In the genomic region with DNA sequence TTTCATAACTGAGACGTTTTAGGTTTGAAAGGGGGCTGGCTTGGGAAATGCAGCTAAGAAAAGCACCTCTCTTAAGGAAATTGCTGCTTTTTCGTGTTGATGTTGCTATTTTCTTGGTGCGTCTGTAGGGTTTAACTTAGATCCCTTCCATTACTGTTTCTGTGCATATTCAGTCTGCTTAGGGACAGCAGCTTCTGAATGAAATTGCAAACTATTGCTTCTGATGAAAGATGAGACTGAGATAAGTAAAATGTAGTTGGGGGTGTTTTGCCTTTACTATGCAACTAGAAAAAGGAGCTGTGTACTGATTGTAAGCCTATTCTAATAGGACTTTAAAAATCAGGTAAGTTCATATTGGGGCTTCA, we compare ENCODE assay signal across 8 cellular contexts. TPM values are rescaled to one million over a fixed set of nuclear protein-coding genes. Genes with fewer than 3 reads are reported as not detected.
DNase-seq lines count a peak whose midpoint lies in the region; ATAC-seq, FAIRE-seq and TF ChIP-seq lines count a peak whose summit lies in the region.

No MANE protein-coding gene starts in this region.

- CTCF ChIA-PET in activated naive CD4-positive, alpha-beta T cell treated with anti-CD3 and anti-CD28 coated beads, Interleukin-2, amount 10 ng/mL, durations not matched to agents 7 days and 5 days (lab: Charles Lee), result no interaction called here

- H3K9me3 ChIP-seq in small intestine (ENCODE audit: control insufficient read depth, low read depth), result no peaks in the 10 kb centered on the region

- no peaks in the 10 kb centered on the region for H3K36me3 Mint-ChIP-seq in activated naive CD4-positive, alpha-beta T cell treated with anti-CD3 and anti-CD28 coated beads, Interleukin-2, amount 10 ng/mL, durations not matched to agents 7 days and 5 days

- TF ChIP-seq CTCF in fibroblast of pulmonary artery (IDR thresholded peaks at IDR 0.05; ENCODE audit: low read length, missing control alignments), result no peak

- H3K4me1 Mint-ChIP-seq in activated naive CD4-positive, alpha-beta T cell treated with anti-CD3 and anti-CD28 coated beads, Interleukin-2, amount 10 ng/mL, durations not matched to agents 7 days and 5 days, result peaks cover 2% of the 10 kb centered on the region

- H3K4me3 ChIP-seq in fibroblast of pulmonary artery (replicated peaks; ENCODE audit: low read depth, low read length) (peak overlapping the region; percentile 42), skeletal muscle cell (ENCODE audit: low read depth, low read length) (peak overlapping the region; percentile 32), small intestine (ENCODE audit: low read depth in 1 of 2, low read length in 2 of 2) (peak overlapping the region in 1 of 2 donors; percentile 11)

- H3K27me3 ChIP-seq in small intestine (ENCODE audit: control insufficient read depth in 2 of 2, insufficient read depth in 2 of 2, low read length in 2 of 2), result no peaks in the 10 kb centered on the region

- WGBS in small intestine, 3 donors, result 36 to 45% (median 39%) methylated on average over 3 of the region's 3 CpGs

- H3K27ac Mint-ChIP-seq in activated naive CD4-positive, alpha-beta T cell treated with anti-CD3 and anti-CD28 coated beads, Interleukin-2, amount 10 ng/mL, durations not matched to agents 7 days and 5 days, result no peak overlapping the region

- no peaks in the 10 kb centered on the region for H3K36me3 ChIP-seq in small intestine (ENCODE audit: control insufficient read depth in 2 of 2, insufficient read depth in 2 of 2, low read length in 2 of 2)

- H3K27ac ChIP-seq in small intestine (ENCODE audit: low read depth in 1 of 2, low read length in 1 of 2), result peak overlapping the region in 1 of 2 donors; percentile 53

- no peaks in the 10 kb centered on the region for H3K9me3 Mint-ChIP-seq in activated naive CD4-positive, alpha-beta T cell treated with anti-CD3 and anti-CD28 coated beads, Interleukin-2, amount 10 ng/mL, durations not matched to agents 7 days and 5 days

- ATAC-seq in GM19438 (IDR thresholded peaks at IDR 0.05; ENCODE audit: low read depth, unreplicated experiment), result peak; percentile 6
- no peak for ATAC-seq in esophagus mucosa

- no peak overlapping the region for H3K4me3 Mint-ChIP-seq in activated naive CD4-positive, alpha-beta T cell treated with anti-CD3 and anti-CD28 coated beads, Interleukin-2, amount 10 ng/mL, durations not matched to agents 7 days and 5 days

- H3K27me3 Mint-ChIP-seq in activated naive CD4-positive, alpha-beta T cell treated with anti-CD3 and anti-CD28 coated beads, Interleukin-2, amount 10 ng/mL, durations not matched to agents 7 days and 5 days, result peaks cover 4% of the 10 kb centered on the region

- FAIRE-seq in small intestine (lab: Jason Lieb, UNC), result no peak

- DNase-seq in NCI-H69 (lab: John Stamatoyannopoulos, UW), result peak; percentile 55
- DNase-seq in fibroblast of pulmonary artery (ENCODE audit: low read depth), result no peak
- DNase-seq in skeletal muscle cell (ENCODE audit: low read depth), result no peak
- no peak for DNase-seq in SKM-1 treated with dmso at 0.1 percent for 144 hours (lab: John Stamatoyannopoulos, UW; ENCODE audit: unreplicated experiment)
- no peak for DNase-seq in small intestine
- no peak for DNase-seq in activated naive CD4-positive, alpha-beta T cell treated with anti-CD3 and anti-CD28 coated beads, Interleukin-2, amount 10 ng/mL, durations not matched to agents 7 days and 5 days

- no peaks in the 10 kb centered on the region for H3K4me1 ChIP-seq in small intestine (ENCODE audit: control insufficient read depth in 2 of 2, insufficient read depth in 1 of 2, low read depth in 1 of 2, low read length in 1 of 2)

RNA-seq across cellular contexts. Expression of gene HDAC9, which starts 0.8 kb away (rescaled TPM):
- polyA plus RNA-seq in small intestine, result 1 to 10 TPM in 2 of 3 donors, not detected in 1; 2.2 to 2.7 TPM
- total RNA-seq in esophagus mucosa, result 2.4 TPM
